ENCODE assay signal across 8 cellular contexts in genomic region chr6:27871919-27872633, GRCh38. TPM values are rescaled to one million over a fixed set of nuclear protein-coding genes. Genes with fewer than 3 reads are reported as not detected.
DNase-seq lines count a peak whose midpoint lies in the region; ATAC-seq and TF ChIP-seq lines count a peak whose summit lies in the region.

No MANE protein-coding gene starts in this region.

- H3K27me3 Mint-ChIP-seq in activated naive CD8-positive, alpha-beta T cell treated with anti-CD3 and anti-CD28 coated beads, Interleukin-2, amount 10 ng/mL, durations not matched to agents 7 days and 5 days = no peaks in the 10 kb centered on the region
- peaks cover 2% of the 10 kb centered on the region for H3K27me3 Mint-ChIP-seq in Caco-2 (ENCODE audit: insufficient read depth, unreplicated experiment)

- no peaks in the 10 kb centered on the region for H4K20me1 ChIP-seq in SK-N-SH (ENCODE audit: insufficient read depth)

- DNase-seq in ELF-1 (ENCODE audit: low read depth, low spot score) (peak; percentile 96), SK-N-SH (peak; percentile 91), cardiac muscle cell (ENCODE audit: low read depth in 1 of 2, low spot score in 1 of 2) (peak; percentile 86 to 98), pulmonary artery endothelial cell (ENCODE audit: low read depth, low spot score) (peak; percentile 87), Caco-2 (no peak)
- peak; percentile 80 for DNase-seq in activated naive CD8-positive, alpha-beta T cell treated with anti-CD3 and anti-CD28 coated beads, Interleukin-2, amount 10 ng/mL, durations not matched to agents 7 days and 5 days

- H3K27ac ChIP-seq in SK-N-SH (ENCODE audit: low read depth in 2 of 2, low read length in 1 of 2) = peak overlapping the region; percentile 80 to 97
- peak overlapping the region; percentile 80 for H3K27ac ChIP-seq in cardiac muscle cell

- H3K9me3 ChIP-seq in SK-N-SH = no peaks in the 10 kb centered on the region
- H3K9me3 ChIP-seq in cardiac muscle cell (ENCODE audit: low read depth) = no peaks in the 10 kb centered on the region
- no peaks in the 10 kb centered on the region for H3K9me3 ChIP-seq in Caco-2

- no peaks in the 10 kb centered on the region for H3K9me3 Mint-ChIP-seq in activated naive CD8-positive, alpha-beta T cell treated with anti-CD3 and anti-CD28 coated beads, Interleukin-2, amount 10 ng/mL, durations not matched to agents 7 days and 5 days
- H3K9me3 Mint-ChIP-seq in Caco-2 (ENCODE audit: unreplicated experiment) = peaks cover 7% of the 10 kb centered on the region

- H3K4me3 Mint-ChIP-seq in activated naive CD8-positive, alpha-beta T cell treated with anti-CD3 and anti-CD28 coated beads, Interleukin-2, amount 10 ng/mL, durations not matched to agents 7 days and 5 days = peak overlapping the region; percentile 92
- no peak overlapping the region for H3K4me3 Mint-ChIP-seq in Caco-2 (ENCODE audit: unreplicated experiment)

- 2% methylated on average over 46 of the region's 50 CpGs for WGBS in SK-N-SH (ENCODE audit: low lambda C conversion rate)

- H3K4me1 ChIP-seq in SK-N-SH (ENCODE audit: control insufficient read depth in 1 of 2, insufficient read depth in 2 of 2, low read depth in 1 of 2, low read length in 1 of 2) (peaks cover 0 to 10% of the 10 kb centered on the region in 2 experiments; a peak in 3 of 4 replicates), cardiac muscle cell (ENCODE audit: low read depth) (peaks cover under 1% of the 10 kb centered on the region), Caco-2 (0 out of 2 replicates have a peak, but pooled peaks cover 4% of the 10 kb centered on the region)

- peak overlapping the region; percentile 67; the same call in 1 of the 2 replicates for H2AFZ ChIP-seq in SK-N-SH (ENCODE audit: low read depth)

- CTCF ChIA-PET in SK-N-SH (lab: Yijun Ruan, JAX) (interaction anchor here (0.6 to 3.4 kb wide), 9 partner anchors 13 to 53 kb away, joined by 3 to 19 read pairs (median 4); a partner anchor contains a TSS), Caco-2 (lab: Charles Lee) (no interaction called here)

- peak overlapping the region; percentile 93 for H3K27ac Mint-ChIP-seq in activated naive CD8-positive, alpha-beta T cell treated with anti-CD3 and anti-CD28 coated beads, Interleukin-2, amount 10 ng/mL, durations not matched to agents 7 days and 5 days
- no peak overlapping the region for H3K27ac Mint-ChIP-seq in Caco-2 (ENCODE audit: unreplicated experiment)

- H3K4me3 ChIP-seq in SK-N-SH (ENCODE audit: low read depth in 2 of 2, low read length in 1 of 2) (peak overlapping the region; percentile 68 to 71), cardiac muscle cell (peak overlapping the region; percentile 37), Caco-2 (ENCODE audit: low read depth, low read length) (no peak overlapping the region)

- no peaks in the 10 kb centered on the region for H3K9me2 ChIP-seq in SK-N-SH

- H3K9ac ChIP-seq in SK-N-SH = peak overlapping the region; percentile 64

- no peak for TF ChIP-seq EP300 in SK-N-SH (IDR thresholded peaks at IDR 0.05; ENCODE audit: borderline replicate concordance in 1 of 2, low read depth in 1 of 2, low read length in 1 of 2)

- H3K4me2 ChIP-seq in SK-N-SH = peak overlapping the region; percentile 79

- no peaks in the 10 kb centered on the region for H3K36me3 Mint-ChIP-seq in activated naive CD8-positive, alpha-beta T cell treated with anti-CD3 and anti-CD28 coated beads, Interleukin-2, amount 10 ng/mL, durations not matched to agents 7 days and 5 days
- peaks cover 16% of the 10 kb centered on the region for H3K36me3 Mint-ChIP-seq in Caco-2 (ENCODE audit: insufficient read depth, unreplicated experiment)

- peak; percentile 44 for ATAC-seq in GM21737 (IDR thresholded peaks at IDR 0.05; ENCODE audit: unreplicated experiment)
- ATAC-seq in activated naive CD8-positive, alpha-beta T cell treated with anti-CD3 and anti-CD28 coated beads, Interleukin-2, amount 10 ng/mL, durations not matched to agents 7 days and 5 days (ENCODE audit: low read depth) = peak; percentile 63

- peaks cover 44% of the 10 kb centered on the region for H3K4me1 Mint-ChIP-seq in activated naive CD8-positive, alpha-beta T cell treated with anti-CD3 and anti-CD28 coated beads, Interleukin-2, amount 10 ng/mL, durations not matched to agents 7 days and 5 days
- peaks cover 5% of the 10 kb centered on the region for H3K4me1 Mint-ChIP-seq in Caco-2 (ENCODE audit: low read depth, unreplicated experiment)

- H3F3A ChIP-seq in SK-N-SH (replicated peaks; ENCODE audit: insufficient read depth) = peaks cover 28% of the 10 kb centered on the region

- POLR2A ChIA-PET in SK-N-SH (lab: Yijun Ruan, JAX) (interaction anchor here (0.6 to 11.4 kb wide), 32 partner anchors 8 to 1852 kb away, joined by 3 to 578 read pairs (median 7); a partner anchor contains a TSS), Caco-2 (lab: Charles Lee) (interaction anchor here (1.4 kb wide), 1 partner anchor 34 kb away, joined by 4 read pairs; a partner anchor contains a TSS)
- POLR2A ChIA-PET in activated naive CD8-positive, alpha-beta T cell treated with anti-CD3 and anti-CD28 coated beads, Interleukin-2, amount 10 ng/mL, durations not matched to agents 7 days and 5 days (lab: Charles Lee) = interaction anchor here (0.5 to 18.9 kb wide), 31 partner anchors 7 to 1851 kb away, joined by 3 to 2159 read pairs (median 17); a partner anchor contains a TSS

- no TSS peak for BruUV-seq in Caco-2 (replicated peaks; lab: Mats Ljungman, UMichigan)

- H3K79me2 ChIP-seq in SK-N-SH (ENCODE audit: insufficient read depth) = no peaks in the 10 kb centered on the region

- TF ChIP-seq CTCF in LNCAP (IDR thresholded peaks at IDR 0.05) (0 out of 2 replicates have a peak, but pooled peaks have one; percentile 12), SK-N-SH (IDR thresholded peaks at IDR 0.05) (peak; percentile 39), cardiac muscle cell (IDR thresholded peaks at IDR 0.05; ENCODE audit: low read depth, low read length) (peak; percentile 25), Caco-2 (IDR thresholded peaks at IDR 0.05; ENCODE audit: insufficient read depth in 1 of 2, low read depth in 1 of 2, low read length in 1 of 2, severe bottlenecking in 1 of 2, unreplicated experiment in 1 of 2) (no peak)

- no peak for TF ChIP-seq RAD21 in SK-N-SH (IDR thresholded peaks at IDR 0.05; ENCODE audit: low read length)

- no peaks in the 10 kb centered on the region for H3K27me3 ChIP-seq in SK-N-SH (ENCODE audit: insufficient read depth)
- no peaks in the 10 kb centered on the region for H3K27me3 ChIP-seq in cardiac muscle cell
- no peaks in the 10 kb centered on the region for H3K27me3 ChIP-seq in Caco-2 (replicated peaks; ENCODE audit: control insufficient read depth, insufficient read depth, low read length)

- no peaks in the 10 kb centered on the region for H3K36me3 ChIP-seq in SK-N-SH (replicated peaks in 1 of 2; ENCODE audit: control insufficient read depth in 1 of 2, insufficient read depth in 2 of 2, low read length in 1 of 2)
- no peaks in the 10 kb centered on the region for H3K36me3 ChIP-seq in cardiac muscle cell
- H3K36me3 ChIP-seq in Caco-2 (ENCODE audit: control insufficient read depth, insufficient read depth, low read length) = no peaks in the 10 kb centered on the region

- intact Hi-C loops in Caco-2 (cut with micrococcal nuclease; ENCODE audit: unreplicated experiment) = no loop called here

TF ChIP-seq in SK-N-SH, 30 proteins besides CTCF, POLR2A, EP300 and RAD21 (continues in another document):
- TF ChIP-seq MEF2A (IDR thresholded peaks at IDR 0.05; ENCODE audit: borderline replicate concordance, low read depth) (no peak), PBX3 (IDR thresholded peaks at IDR 0.05) (no peak), TEAD4 (IDR thresholded peaks at IDR 0.05; ENCODE audit: borderline replicate concordance, insufficient read depth) (peak; percentile 38; the same call in 1 of the 2 replicates), TAF1 (IDR thresholded peaks at IDR 0.05; ENCODE audit: borderline replicate concordance, low read depth, low read length) (peak; percentile 97), NRF1 (IDR thresholded peaks at IDR 0.05; ENCODE audit: low read depth, low read length) (no peak), EZH2phosphoT487 (IDR thresholded peaks at IDR 0.05; ENCODE audit: borderline replicate concordance, low read depth) (no peak), FOXM1 (IDR thresholded peaks at IDR 0.05; ENCODE audit: low read depth) (0 out of 2 replicates have a peak, but pooled peaks have one; percentile 5), FOXJ3 (CRISPR knock-in tag; IDR thresholded peaks at IDR 0.05) (no peak), FOSL2 (IDR thresholded peaks at IDR 0.05; ENCODE audit: borderline replicate concordance, low read depth) (no peak), SMC3 (IDR thresholded peaks at IDR 0.05; ENCODE audit: low read depth, low read length) (no peak), CHD2 (IDR thresholded peaks at IDR 0.05; ENCODE audit: low read length, partially characterized antibody) (peak; percentile 55), POLR2AphosphoS5 (IDR thresholded peaks at IDR 0.05; ENCODE audit: low read depth, low read length) (peak; percentile 98), RFX5 (IDR thresholded peaks at IDR 0.05; ENCODE audit: low read length) (peak; percentile 89), ELF1 (IDR thresholded peaks at IDR 0.05) (no peak)
- TF ChIP-seq, protein P1, sequence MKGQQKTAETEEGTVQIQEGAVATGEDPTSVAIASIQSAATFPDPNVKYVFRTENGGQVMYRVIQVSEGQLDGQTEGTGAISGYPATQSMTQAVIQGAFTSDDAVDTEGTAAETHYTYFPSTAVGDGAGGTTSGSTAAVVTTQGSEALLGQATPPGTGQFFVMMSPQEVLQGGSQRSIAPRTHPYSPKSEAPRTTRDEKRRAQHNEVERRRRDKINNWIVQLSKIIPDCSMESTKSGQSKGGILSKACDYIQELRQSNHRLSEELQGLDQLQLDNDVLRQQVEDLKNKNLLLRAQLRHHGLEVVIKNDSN (IDR thresholded peaks at IDR 0.05; ENCODE audit: borderline replicate concordance, low read depth) = no peak

RNA-seq across cellular contexts. Expression of gene OR2B2, which starts 40.1 kb away (rescaled TPM):
- polyA plus RNA-seq in SK-N-SH (2012; rRNA removed) = not detected in 2 replicates
- polyA plus RNA-seq in SK-N-SH (2012; cell fraction: cytosol; rRNA removed) = not detected in 2 replicates
- polyA plus RNA-seq in SK-N-SH (2012; cell fraction: nucleus; rRNA removed) = not detected in 2 replicates
- total RNA-seq in activated naive CD8-positive, alpha-beta T cell treated with anti-CD3 and anti-CD28 coated beads, Interleukin-2, amount 10 ng/mL, durations not matched to agents 7 days and 5 days = not detected
- not detected in 2 replicates for total RNA-seq in cardiac muscle cell
- not detected in 2 replicates for polyA plus RNA-seq in cardiac muscle cell
- not detected in 2 replicates for total RNA-seq in pulmonary artery endothelial cell
- total RNA-seq in Caco-2 (2022) = not detected in 2 replicates

Comparison
In these comparisons a context has a peak if more than half of its experiments do, and no peak if none do; other contexts are left out.
1. DNase-seq: peak in ELF-1 (single experiment), SK-N-SH (single experiment), activated naive CD8-positive, alpha-beta T cell treated with anti-CD3 and anti-CD28 coated beads, Interleukin-2, amount 10 ng/mL, durations not matched to agents 7 days and 5 days (single experiment), cardiac muscle cell (2 of 2) and pulmonary artery endothelial cell (single experiment); none in Caco-2 (0 of 2).
2. CTCF ChIP-seq: peak in LNCAP (single experiment), SK-N-SH (single experiment) and cardiac muscle cell (single experiment); none in Caco-2 (0 of 2).